In genomic region chr5:53373420-53374188, GRCh38 we compare ENCODE assay signal across 16 cellular contexts.
DNase-seq lines count a peak whose midpoint lies in the region; ATAC-seq and TF ChIP-seq lines count a peak whose summit lies in the region.
"Had no signal": no experiment of that assay in that cellular context is flagged by ENCODE, and none has a peak within 500 bp of the region (broad histone marks: within the 10 kb centered on the region; RNA-seq: fewer than 3 reads in every experiment).

No MANE protein-coding gene starts in this region.

- H2BK20ac ChIP-seq in IMR-90 (ENCODE audit: low read depth, low read length), result no peak overlapping the region; the same call in 1 of the 2 replicates

- H3K27ac ChIP-seq in IMR-90 (ENCODE audit: insufficient read depth, low read length) (no peak overlapping the region), SK-N-SH (ENCODE audit: low read depth in 2 of 2, low read length in 1 of 2) (peak overlapping the region in 1 of 2 experiments; percentile 96; a peak in 2 of 4 replicates), aorta (ENCODE audit: low read depth in 1 of 2, low read length in 2 of 2) (no peak overlapping the region)
- H3K27ac ChIP-seq: pancreas had no signal

- TF ChIP-seq RAD21 in IMR-90 (IDR thresholded peaks at IDR 0.05; ENCODE audit: low read length) (no peak), SK-N-SH (IDR thresholded peaks at IDR 0.05; ENCODE audit: low read length) (no peak)

- H3F3A ChIP-seq in SK-N-SH (replicated peaks; ENCODE audit: insufficient read depth), result peaks cover 35% of the 10 kb centered on the region

- H3K27me3 ChIP-seq in IMR-90 (ENCODE audit: control insufficient read depth, insufficient read depth, low read length) (no peaks in the 10 kb centered on the region), SK-N-SH (ENCODE audit: insufficient read depth) (no peaks in the 10 kb centered on the region), aorta (ENCODE audit: control insufficient read depth in 1 of 2, insufficient read depth in 2 of 2, low read length in 1 of 2) (no peaks in the 10 kb centered on the region)
- H3K27me3 ChIP-seq: pancreas had no signal

- no peak overlapping the region; the same call in 1 of the 2 replicates for H2AK5ac ChIP-seq in IMR-90 (ENCODE audit: low read depth, low read length)

- peak overlapping the region; percentile 57; the same call in 1 of the 2 replicates for H2BK120ac ChIP-seq in IMR-90 (ENCODE audit: low read depth, low read length)

- no peak overlapping the region for H4K91ac ChIP-seq in IMR-90 (ENCODE audit: insufficient read depth, low read depth, low read length)

- no peak overlapping the region for H2BK15ac ChIP-seq in IMR-90 (ENCODE audit: low read depth, low read length)

- CTCF ChIA-PET in IMR-90 (lab: Yijun Ruan, JAX) (no interaction called here), SK-N-SH (lab: Yijun Ruan, JAX) (no interaction called here)

- no peak overlapping the region for H3K4me2 ChIP-seq in IMR-90 (ENCODE audit: low read depth, low read length)
- peak overlapping the region; percentile 66; the same call in 1 of the 2 replicates for H3K4me2 ChIP-seq in SK-N-SH

- no peak for ATAC-seq in IMR-90 (ENCODE audit: low read depth)
- no peak for ATAC-seq in aorta (ENCODE audit: low FRiP score)
- ATAC-seq: pancreas had no signal

- H3K9me2 ChIP-seq in SK-N-SH, result no peaks in the 10 kb centered on the region

- no CpG with 5 or more reads among the region's 4 CpGs for WGBS in IMR-90 (ENCODE audit: extremely low coverage in 2 of 2, insufficient read length in 1 of 2), 2 experiments
- 19% methylated on average over 4 of the region's 4 CpGs for WGBS in SK-N-SH (ENCODE audit: low lambda C conversion rate)
- 87 to 88% methylated on average over 4 of the region's 4 CpGs for WGBS in aorta, 2 donors

- TF ChIP-seq CTCF in IMR-90 (conservative IDR thresholded peaks at IDR 0.05; ENCODE audit: low read depth, low read length), result no peak
- no peak for TF ChIP-seq CTCF in SK-N-SH (IDR thresholded peaks at IDR 0.05)
- TF ChIP-seq CTCF in fibroblast of the aortic adventitia (IDR thresholded peaks at IDR 0.05; ENCODE audit: insufficient read depth, low read length), result no peak

- H3K14ac ChIP-seq in IMR-90 (replicated peaks; ENCODE audit: low read depth, low read length), result 0 out of 2 replicates have a peak overlapping the region, but pooled peaks have one; percentile 28

- POLR2A ChIA-PET in IMR-90 (lab: Charles Lee; ENCODE audit: unreplicated experiment) (no interaction called here), SK-N-SH (lab: Yijun Ruan, JAX) (no interaction called here)

- no peaks in the 10 kb centered on the region for H3K79me2 ChIP-seq in SK-N-SH (ENCODE audit: insufficient read depth)

- H3K9me3 ChIP-seq in IMR-90 (ENCODE audit: control insufficient read depth, insufficient read depth, low read length), result no peaks in the 10 kb centered on the region
- peaks cover 6% of the 10 kb centered on the region; the same call in 1 of the 2 replicates for H3K9me3 ChIP-seq in SK-N-SH
- no peaks in the 10 kb centered on the region for H3K9me3 ChIP-seq in aorta (ENCODE audit: control insufficient read depth, low read length)
- H3K9me3 ChIP-seq: pancreas had no signal

- BruUV-seq in IMR-90 (replicated peaks; lab: Mats Ljungman, UMichigan), result no TSS peak

- no peak overlapping the region for H3K9ac ChIP-seq in IMR-90 (ENCODE audit: low read depth, low read length)
- H3K9ac ChIP-seq in SK-N-SH, result peak overlapping the region; percentile 69

- in situ Hi-C loops in IMR-90 (cut with MboI; ENCODE audit: low sequenced_read_pairs), result no loop called here

- dilution Hi-C loops in IMR-90 (cut with HindIII; ENCODE audit: low sequenced_read_pairs, unreplicated experiment), result no loop called here

- H3K18ac ChIP-seq in IMR-90 (ENCODE audit: low read depth, low read length), result peak overlapping the region; percentile 47; the same call in 1 of the 2 replicates

- H3K4ac ChIP-seq in IMR-90 (ENCODE audit: low read depth, low read length), result no peak overlapping the region

- H2BK5ac ChIP-seq in IMR-90 (ENCODE audit: low read depth, low read length, poor library complexity, severe bottlenecking), result peak overlapping the region; percentile 66

- H4K8ac ChIP-seq in IMR-90 (ENCODE audit: low read depth in 2 of 2, low read length in 2 of 2), result peak overlapping the region in 1 of 2 experiments; percentile 61; a peak in 1 of 4 replicates

- DNase-seq in DMS153 (lab: John Stamatoyannopoulos, UW) (peak; percentile 64), IMR-90 (peak; percentile 62), SK-N-SH (no peak), fibroblast of the aortic adventitia (ENCODE audit: low read depth) (peak; percentile 70), DMS79 (lab: John Stamatoyannopoulos, UW) (no peak), aorta (no peak), NCI-H82 treated with DMSO at 0.1 percent for 48 hours (lab: John Stamatoyannopoulos, UW; ENCODE audit: unreplicated experiment) (no peak)
- no peak for DNase-seq in stimulated activated CD4-positive, alpha-beta T cell treated with anti-CD3 and anti-CD28 coated beads, Interleukin-4, amount 100 ng/mL, for 24 hours
- DNase-seq: activated B cell treated with CpG ODN at 0.5 μM for 24 hours; activated CD8-positive, alpha-beta memory T cell treated with anti-CD3 and anti-CD28 coated beads for 24 hours; amygdala; NCI-H345; pancreas; Right ventricle myocardium superior; stimulated activated CD4-positive, alpha-beta T cell treated with anti-CD3 and anti-CD28 coated beads, Interleukin-2, amount 100 ng/mL, for 48 hours; substantia nigra had no signal

- peaks cover 2% of the 10 kb centered on the region; the same call in 1 of the 2 replicates for H3K4me1 ChIP-seq in IMR-90 (ENCODE audit: control insufficient read depth, insufficient read depth, low read length)
- H3K4me1 ChIP-seq in SK-N-SH (ENCODE audit: control insufficient read depth in 1 of 2, insufficient read depth in 2 of 2, low read depth in 1 of 2, low read length in 1 of 2), result peaks cover 0 to 24% of the 10 kb centered on the region in 2 experiments; a peak in 1 of 4 replicates
- no peaks in the 10 kb centered on the region for H3K4me1 ChIP-seq in aorta (ENCODE audit: control insufficient read depth in 1 of 2, insufficient read depth in 2 of 2, low read length in 2 of 2)
- H3K4me1 ChIP-seq: pancreas had no signal

- H3K36me3 ChIP-seq in IMR-90 (ENCODE audit: control insufficient read depth, insufficient read depth, low read length) (no peaks in the 10 kb centered on the region; the same call in 1 of the 2 replicates), SK-N-SH (replicated peaks in 1 of 2; ENCODE audit: control insufficient read depth in 1 of 2, insufficient read depth in 2 of 2, low read length in 1 of 2) (no peaks in the 10 kb centered on the region), aorta (ENCODE audit: control insufficient read depth in 1 of 2, insufficient read depth in 2 of 2, low read length in 1 of 2) (no peaks in the 10 kb centered on the region)
- H3K36me3 ChIP-seq: pancreas had no signal

- H3K79me1 ChIP-seq in IMR-90 (ENCODE audit: low read depth in 1 of 2, low read length in 2 of 2), result no peaks in the 10 kb centered on the region

- no peak for TF ChIP-seq POLR2A in IMR-90 (IDR thresholded peaks at IDR 0.05; ENCODE audit: low read depth, low read length)

- peak in 1 of 2 experiments; percentile 85; a peak in 2 of 4 replicates for TF ChIP-seq EP300 in SK-N-SH (IDR thresholded peaks at IDR 0.05; ENCODE audit: borderline replicate concordance in 1 of 2, low read depth in 1 of 2, low read length in 1 of 2)

- H4K20me1 ChIP-seq in IMR-90 (ENCODE audit: insufficient read depth, low read length) (no peaks in the 10 kb centered on the region), SK-N-SH (ENCODE audit: insufficient read depth) (no peaks in the 10 kb centered on the region)

- H3K56ac ChIP-seq in IMR-90 (ENCODE audit: extremely low read depth, insufficient read depth, low read length), result no peak overlapping the region

- H3K9me1 ChIP-seq in IMR-90 (ENCODE audit: insufficient read depth, low read length), result no peaks in the 10 kb centered on the region

- H2AFZ ChIP-seq in IMR-90 (replicated peaks; ENCODE audit: low read length, poor library complexity) (no peak overlapping the region), SK-N-SH (ENCODE audit: low read depth) (peak overlapping the region; percentile 62; the same call in 1 of the 2 replicates)

- H3K23ac ChIP-seq in IMR-90 (ENCODE audit: low read depth, low read length), result no peak overlapping the region

- peak overlapping the region; percentile 59; the same call in 1 of the 2 replicates for H4K5ac ChIP-seq in IMR-90 (ENCODE audit: low read depth, low read length)

- H3K4me3 ChIP-seq in IMR-90 (ENCODE audit: insufficient read depth, low read depth, low read length) (no peak overlapping the region), SK-N-SH (ENCODE audit: low read depth in 2 of 2, low read length in 1 of 2) (no peak overlapping the region; a peak in 1 of 4 replicates), fibroblast of the aortic adventitia (ENCODE audit: low read depth, low read length) (no peak overlapping the region), aorta (ENCODE audit: low read length in 2 of 2) (no peak overlapping the region)
- H3K4me3 ChIP-seq: pancreas had no signal

- intact Hi-C loops in IMR-90 (cut with micrococcal nuclease) (no loop called here), aorta (cut with DNase I) (no loop called here)

- H2AK9ac ChIP-seq in IMR-90 (replicated peaks; ENCODE audit: low read depth, low read length, poor library complexity), result no peak overlapping the region

TF ChIP-seq in IMR-90, 13 proteins besides CTCF, POLR2A, EP300 and RAD21 (continues in another document):
- TF ChIP-seq MAFK (IDR thresholded peaks at IDR 0.05; ENCODE audit: low read depth, low read length) (no peak), RCOR1 (IDR thresholded peaks at IDR 0.05; ENCODE audit: insufficient replicate concordance, low read length) (no peak), NFE2L2 (IDR thresholded peaks at IDR 0.05; ENCODE audit: low read depth, low read length) (no peak), MXI1 (IDR thresholded peaks at IDR 0.05; ENCODE audit: borderline replicate concordance, low read depth, low read length) (no peak), MAZ (IDR thresholded peaks at IDR 0.05; ENCODE audit: borderline replicate concordance, low read depth, low read length) (no peak), CEBPB (IDR thresholded peaks at IDR 0.05; ENCODE audit: low read depth, low read length) (no peak), BHLHE40 (IDR thresholded peaks at IDR 0.05; ENCODE audit: low read depth, low read length) (no peak)

TF ChIP-seq in SK-N-SH, 30 proteins besides CTCF, POLR2A, EP300 and RAD21 (continues in another document):
- TF ChIP-seq RXRA (IDR thresholded peaks at IDR 0.05; ENCODE audit: borderline replicate concordance, low read depth) (peak; percentile 30; the same call in 1 of the 2 replicates), TEAD4 (IDR thresholded peaks at IDR 0.05; ENCODE audit: borderline replicate concordance, insufficient read depth) (peak; percentile 69), EZH2phosphoT487 (IDR thresholded peaks at IDR 0.05; ENCODE audit: borderline replicate concordance, low read depth) (no peak), JUND (IDR thresholded peaks at IDR 0.05) (peak; percentile 79)

Comparison
In these comparisons a context has a peak if more than half of its experiments do, and no peak if none do; other contexts are left out.
1. DNase-seq: peak in DMS153 (single experiment), IMR-90 (single experiment) and fibroblast of the aortic adventitia (single experiment); none in SK-N-SH (single experiment), DMS79 (single experiment), aorta (0 of 2), stimulated activated CD4-positive, alpha-beta T cell treated with anti-CD3 and anti-CD28 coated beads, Interleukin-4, amount 100 ng/mL, for 24 hours (single experiment) and NCI-H82 treated with DMSO at 0.1 percent for 48 hours (single experiment).